In genomic region chr10:9535744-9536143, GRCh38 we compare ENCODE assay signal across 1 cellular context.
TF ChIP-seq lines count a peak whose summit lies in the region.

No MANE protein-coding gene starts in this region.

TF ChIP-seq in H1, 55 proteins besides CTCF, POLR2A, EP300 and RAD21:
- TF ChIP-seq USF2 (IDR thresholded peaks at IDR 0.05; ENCODE audit: low read length) (no peak), YY1 (IDR thresholded peaks at IDR 0.05; ENCODE audit: low read depth, low read length) (no peak), ATF3 (IDR thresholded peaks at IDR 0.05; ENCODE audit: insufficient read depth, low read depth, low read length) (no peak), SP4 (IDR thresholded peaks at IDR 0.05; ENCODE audit: low read length) (no peak), TBP (IDR thresholded peaks at IDR 0.05; ENCODE audit: low read depth, low read length) (no peak), CBX8 (IDR thresholded peaks at IDR 0.05; ENCODE audit: borderline replicate concordance, low read depth, low read length) (no peak), CEBPB (IDR thresholded peaks at IDR 0.05; ENCODE audit: low read depth, low read length) (no peak), RBBP5 (IDR thresholded peaks at IDR 0.05; ENCODE audit: borderline replicate concordance, low read depth, low read length) (no peak), NANOG (IDR thresholded peaks at IDR 0.05; ENCODE audit: insufficient read depth, low read depth, low read length, poor library complexity, severe bottlenecking) (no peak), E2F6 (IDR thresholded peaks at IDR 0.05) (no peak), KDM1A (IDR thresholded peaks at IDR 0.05; ENCODE audit: borderline replicate concordance, low read length) (no peak), CREB1 (IDR thresholded peaks at IDR 0.05) (no peak), RFX5 (IDR thresholded peaks at IDR 0.05; ENCODE audit: borderline replicate concordance, low read depth, low read length) (no peak)
